Comparison of ENCODE assay signal across 8 cellular contexts in the genomic region with DNA sequence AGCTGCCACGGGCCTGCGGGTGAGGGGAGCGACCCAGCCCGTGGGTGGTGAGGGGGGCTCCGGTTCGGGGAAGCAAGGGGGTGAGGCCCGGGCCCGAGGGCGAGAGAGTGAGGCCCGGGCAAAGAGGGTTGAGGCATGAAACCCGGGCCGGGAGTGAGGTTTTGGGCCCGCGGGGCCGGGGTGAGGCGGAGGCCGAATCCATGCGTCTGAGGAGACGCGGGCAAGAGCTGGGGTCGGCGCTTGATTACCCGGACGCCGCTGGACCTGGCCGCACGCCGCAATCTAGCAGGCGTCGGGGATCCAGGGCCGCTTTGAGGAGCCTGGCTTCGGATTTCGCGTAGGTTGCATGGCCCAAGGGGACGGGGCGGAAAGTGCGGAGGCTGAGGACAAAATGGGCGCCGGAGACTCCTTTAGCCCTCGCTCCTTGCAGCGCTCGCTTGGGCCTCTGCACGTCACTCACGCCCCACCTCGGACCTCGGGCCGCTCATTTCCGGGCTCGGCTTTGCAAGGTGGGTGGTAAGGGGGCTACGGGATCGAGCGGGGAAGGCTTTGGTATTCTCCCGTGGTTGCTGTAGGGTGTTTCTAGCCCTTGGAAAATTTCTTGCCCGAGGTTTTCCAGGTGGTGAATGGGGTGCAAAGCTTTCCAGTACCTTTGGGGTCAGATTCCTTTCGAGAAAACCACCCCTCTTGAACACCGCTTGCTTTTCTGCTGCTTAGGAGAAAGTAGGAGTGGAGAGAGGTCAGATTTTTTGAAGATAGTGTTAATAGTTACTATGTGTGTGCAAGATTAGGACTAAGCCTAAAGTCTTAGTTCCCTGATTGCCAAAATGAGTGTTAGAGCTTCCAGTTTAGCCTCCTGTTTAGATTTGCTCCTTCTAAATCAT. TPM values are rescaled to one million over a fixed set of nuclear protein-coding genes. Genes with fewer than 3 reads are reported as not detected.
DNase-seq lines count a peak whose midpoint lies in the region; ATAC-seq and TF ChIP-seq lines count a peak whose summit lies in the region.

No MANE protein-coding gene starts in this region.

- 0% methylated on average over 54 to 56 of the region's 56 CpGs for WGBS in adipose tissue, 3 donors
- WGBS in prostate gland: under 1% methylated on average over 56 of the region's 56 CpGs

- H3K27me3 ChIP-seq in prostate gland (replicated peaks; ENCODE audit: insufficient read depth): no peaks in the 10 kb centered on the region

- intact Hi-C loops in left ventricle myocardium superior (cut with micrococcal nuclease) (no loop called here), prostate gland (cut with DNase I) (no loop called here)

- H3K36me3 ChIP-seq in prostate gland: no peaks in the 10 kb centered on the region

- H3K9me3 ChIP-seq in prostate gland: no peaks in the 10 kb centered on the region

- H3K4me3 ChIP-seq in prostate gland: peak overlapping the region; percentile 81 to 85

- H3K27ac ChIP-seq in adipose tissue (ENCODE audit: low read depth, low read length): peak overlapping the region; percentile 56
- H3K27ac ChIP-seq in prostate gland: peak overlapping the region; percentile 95 to 98

- no peak for TF ChIP-seq CTCF in prostate gland (IDR thresholded peaks at IDR 0.05)

- DNase-seq in DMS79 (lab: John Stamatoyannopoulos, UW): peak; percentile 53
- peak; percentile 62 for DNase-seq in HT-29 (ENCODE audit: low spot score)
- DNase-seq in SK-N-DZ (ENCODE audit: low spot score): peak; percentile 73
- DNase-seq in left ventricle myocardium superior: peak; percentile 72
- DNase-seq in prostate gland (ENCODE audit: low spot score): peak; percentile 51
- no peak for DNase-seq in GOT3 (lab: John Stamatoyannopoulos, UW)

- ATAC-seq in GM21360 (IDR thresholded peaks at IDR 0.05; ENCODE audit: unreplicated experiment) (peak; percentile 38), left ventricle myocardium superior (peak; percentile 70)

- peak; percentile 28 for TF ChIP-seq POLR2A in prostate gland (IDR thresholded peaks at IDR 0.05)

- no peaks in the 10 kb centered on the region for H3K4me1 ChIP-seq in prostate gland (replicated peaks)

RNA-seq across cellular contexts. Expression of a gene that starts 0.8 kb away (rescaled TPM):
- 55.9 and 56.9 TPM in 2 replicates for total RNA-seq in HT-29 (2014; rRNA removed; shearing (Covaris generic))
- 46.4 and 59.8 TPM in 2 replicates for polyA plus RNA-seq in SK-N-DZ (2014; cell fraction: cytosol; rRNA removed)
- polyA plus RNA-seq in SK-N-DZ (2014; cell fraction: nucleus; rRNA removed): 109 and 227 TPM in 2 replicates
- 10 to 100 TPM; 18.8 to 33.5 (median 20.9) TPM for polyA plus RNA-seq in adipose tissue
- 86.2 TPM for total RNA-seq in left ventricle myocardium superior
- total RNA-seq in prostate gland: 10 to 100 TPM; 91.0 to 93.9 TPM
